In genomic region chr17:42562845-42563509, GRCh38 we compare ENCODE assay signal across 8 cellular contexts. TPM values are rescaled to one million over a fixed set of nuclear protein-coding genes. Genes with fewer than 3 reads are reported as not detected.
DNase-seq lines count a peak whose midpoint lies in the region; ATAC-seq and TF ChIP-seq lines count a peak whose summit lies in the region.

No MANE protein-coding gene starts in this region.

- no peaks in the 10 kb centered on the region for H3K27me3 Mint-ChIP-seq in mesothelial cell of epicardium (ENCODE audit: low read depth)

- no peak for TF ChIP-seq CTCF in A673 (conservative IDR thresholded peaks at IDR 0.05; ENCODE audit: low read depth, low read length)
- TF ChIP-seq CTCF in brain microvascular endothelial cell (IDR thresholded peaks at IDR 0.05; ENCODE audit: low read depth, low read length, missing control alignments), result no peak
- TF ChIP-seq CTCF in mesothelial cell of epicardium (IDR thresholded peaks at IDR 0.05; ENCODE audit: unreplicated experiment), result no peak

- no peaks in the 10 kb centered on the region for H3K27me3 ChIP-seq in A673 (replicated peaks; ENCODE audit: insufficient read depth, low read depth, low read length, poor library complexity)
- no peaks in the 10 kb centered on the region for H3K27me3 ChIP-seq in HUES6 (ENCODE audit: control insufficient read depth, insufficient read depth, low read length)
- no peaks in the 10 kb centered on the region for H3K27me3 ChIP-seq in brain microvascular endothelial cell (replicated peaks)

- CTCF ChIA-PET in A673 (lab: Charles Lee), result no interaction called here

- H3K9ac ChIP-seq in HUES6 (ENCODE audit: low read length), result peak overlapping the region; percentile 92

- peak overlapping the region; percentile 97 for H3K27ac Mint-ChIP-seq in mesothelial cell of epicardium

- H3K36me3 Mint-ChIP-seq in mesothelial cell of epicardium, result no peaks in the 10 kb centered on the region

- peaks cover 34% of the 10 kb centered on the region for H3K4me1 Mint-ChIP-seq in mesothelial cell of epicardium

- POLR2A ChIA-PET in A673 (lab: Charles Lee; ENCODE audit: low non-redundant PET), result no interaction called here

- peaks cover 10% of the 10 kb centered on the region for H3K4me1 ChIP-seq in A673 (ENCODE audit: insufficient read depth, low read length, poor library complexity, severe bottlenecking)
- H3K4me1 ChIP-seq in HUES6 (ENCODE audit: control insufficient read depth, insufficient read depth, low read length), result peaks cover 20% of the 10 kb centered on the region

- H3K27ac ChIP-seq in A673 (ENCODE audit: low read depth, low read length, poor library complexity, severe bottlenecking), result peak overlapping the region; percentile 85
- H3K27ac ChIP-seq in HUES6 (ENCODE audit: low read depth, low read length), result peak overlapping the region; percentile 21; the same call in 1 of the 2 replicates
- H3K27ac ChIP-seq in brain microvascular endothelial cell, result peak overlapping the region; percentile 81

- BruUV-seq in A673 (replicated peaks; lab: Mats Ljungman, UMichigan), result no TSS peak

- in situ Hi-C loops in brain microvascular endothelial cell (cut with HindIII; ENCODE audit: low pct_ligation_motif_present, low sequenced_read_pairs), result no loop called here

- H3K4me3 ChIP-seq in A673 (ENCODE audit: low read depth, low read length, poor library complexity, severe bottlenecking) (peak overlapping the region; percentile 83), HUES6 (ENCODE audit: low read depth, low read length) (peak overlapping the region; percentile 81), brain microvascular endothelial cell (ENCODE audit: low read depth, low read length) (peak overlapping the region; percentile 87)

- no peaks in the 10 kb centered on the region for H3K9me3 Mint-ChIP-seq in mesothelial cell of epicardium

- no peak for DNase-seq in A673 (ENCODE audit: low spot score)
- no peak for DNase-seq in brain microvascular endothelial cell
- no peak for DNase-seq in mesothelial cell of epicardium (ENCODE audit: low spot score in 2 of 2, unreplicated experiment in 2 of 2)
- DNase-seq in NCI-H748 treated with DMSO at 0.1 percent for 48 hours (lab: John Stamatoyannopoulos, UW), result no peak

- H3K36me3 ChIP-seq in A673 (ENCODE audit: insufficient read depth, low read length, poor library complexity, severe bottlenecking) (peaks cover 13% of the 10 kb centered on the region), HUES6 (ENCODE audit: control insufficient read depth, insufficient read depth, low read length) (peaks cover 31% of the 10 kb centered on the region), brain microvascular endothelial cell (replicated peaks) (peaks cover 21% of the 10 kb centered on the region)

- H3K9me3 ChIP-seq in A673 (ENCODE audit: low read depth, low read length, poor library complexity, severe bottlenecking), result no peaks in the 10 kb centered on the region
- H3K9me3 ChIP-seq in HUES6 (ENCODE audit: control insufficient read depth, insufficient read depth, low read depth, low read length), result no peaks in the 10 kb centered on the region

- peak overlapping the region; percentile 87 for H3K4me3 Mint-ChIP-seq in mesothelial cell of epicardium

- no peak for ATAC-seq in HG03432 (IDR thresholded peaks at IDR 0.05; ENCODE audit: unreplicated experiment)
- ATAC-seq in GM21619 (IDR thresholded peaks at IDR 0.05; ENCODE audit: unreplicated experiment), result no peak
- no peak for ATAC-seq in HG02973 (IDR thresholded peaks at IDR 0.05; ENCODE audit: unreplicated experiment)

- intact Hi-C loops in A673 (cut with micrococcal nuclease; ENCODE audit: unreplicated experiment), result no loop called here

RNA-seq across cellular contexts. Expression of gene COASY, which starts 1.0 kb away (rescaled TPM):
- total RNA-seq in A673 (2021) (71.5 and 78.2 TPM in 2 replicates), mesothelial cell of epicardium (60.7 to 62.0 TPM (median 61.4 TPM) in 3 replicates)

RNA-seq across cellular contexts. Expression of gene MLX, which starts 3.9 kb away (rescaled TPM):
- 32.8 and 33.7 TPM in 2 replicates for total RNA-seq in A673 (2021)
- 26.1 to 27.8 TPM (median 27.0 TPM) in 3 replicates for total RNA-seq in mesothelial cell of epicardium

RNA-seq across cellular contexts. Expression of gene HSD17B1, which starts 10.3 kb away (rescaled TPM):
- total RNA-seq in A673 (2021), result 0.59 and 0.60 TPM in 2 replicates
- 1.6 to 3.0 TPM (median 2.2 TPM) in 3 replicates for total RNA-seq in mesothelial cell of epicardium

RNA-seq across cellular contexts. Expression of gene PSMC3IP, which starts 14.6 kb away (rescaled TPM):
- 30.9 and 31.9 TPM in 2 replicates for total RNA-seq in A673 (2021)
- 8.3 to 9.8 TPM (median 9.7 TPM) in 3 replicates for total RNA-seq in mesothelial cell of epicardium

RNA-seq across cellular contexts. Expression of gene NAGLU, which starts 26.9 kb away (rescaled TPM):
- 9.6 and 12.7 TPM in 2 replicates for total RNA-seq in A673 (2021)
- total RNA-seq in mesothelial cell of epicardium, result 31.0 to 31.9 TPM (median 31.5 TPM) in 3 replicates

Comparison
In these comparisons a context has a peak if more than half of its experiments do, and no peak if none do; other contexts are left out.
1. H3K27ac ChIP-seq: peak in every context shown above with its lines; median percentile 85 in A673; 81 in brain microvascular endothelial cell; 21 in HUES6.